ENCODE assay signal across 21 cellular contexts in genomic region chr16:77571463-77571862, GRCh38.
DNase-seq lines count a peak whose midpoint lies in the region; ATAC-seq, FAIRE-seq and TF ChIP-seq lines count a peak whose summit lies in the region.
"Had no signal": no experiment of that assay in that cellular context is flagged by ENCODE, and none has a peak within 500 bp of the region (broad histone marks: within the 10 kb centered on the region; RNA-seq: fewer than 3 reads in every experiment).

No MANE protein-coding gene starts in this region.

- H3F3A ChIP-seq in neural cell (ENCODE audit: insufficient read depth, low read length, poor library complexity, severe bottlenecking) (no peaks in the 10 kb centered on the region), neural progenitor cell (ENCODE audit: low read depth) (no peaks in the 10 kb centered on the region)

- H2AFZ ChIP-seq in HepG2 (ENCODE audit: low read length) (no peak overlapping the region), neural cell (ENCODE audit: low read depth, low read length) (no peak overlapping the region), neural progenitor cell (replicated peaks) (no peak overlapping the region)

- no peaks in the 10 kb centered on the region for H3K9me3 Mint-ChIP-seq in neural progenitor cell
- H3K9me3 Mint-ChIP-seq: CD4-positive, alpha-beta memory T cell had no signal

- H3K4me3 ChIP-seq in HepG2 (replicated peaks in 1 of 3; ENCODE audit: insufficient read depth in 1 of 3, low read depth in 2 of 3, low read length in 3 of 3) (no peak overlapping the region), right lobe of liver (no peak overlapping the region), neural cell (ENCODE audit: low read length) (no peak overlapping the region), neural progenitor cell (no peak overlapping the region)
- H3K4me3 ChIP-seq: BLaER1 had no signal

- TF ChIP-seq POLR2A in HepG2 (IDR thresholded peaks at IDR 0.05; ENCODE audit: insufficient read depth in 1 of 2, low read depth in 2 of 2, low read length in 2 of 2) = no peak
- TF ChIP-seq POLR2A in right lobe of liver (IDR thresholded peaks at IDR 0.05) = no peak

- no peaks in the 10 kb centered on the region for H4K20me1 ChIP-seq in HepG2 (ENCODE audit: insufficient read depth, low read length)
- no peaks in the 10 kb centered on the region for H4K20me1 ChIP-seq in neural cell (ENCODE audit: insufficient read depth)
- H4K20me1 ChIP-seq in neural progenitor cell (ENCODE audit: low read depth) = no peaks in the 10 kb centered on the region
- H4K20me1 ChIP-seq: BLaER1 had no signal

- H3K27ac ChIP-seq in HepG2 (ENCODE audit: extremely low read length, insufficient read depth, low read length) (no peak overlapping the region), right lobe of liver (no peak overlapping the region), neural cell (ENCODE audit: low read length) (no peak overlapping the region), neural progenitor cell (no peak overlapping the region)
- H3K27ac ChIP-seq: 22Rv1, BLaER1 had no signal

- no peaks in the 10 kb centered on the region for H3K9me2 ChIP-seq in neural cell (ENCODE audit: insufficient read depth, low read length)

- intact Hi-C loops in HepG2 (cut with micrococcal nuclease; ENCODE audit: unreplicated experiment) (no loop called here), right lobe of liver (cut with DNase I) (no loop called here)

- POLR2A ChIA-PET in HepG2 (lab: Yijun Ruan, JAX) = no interaction called here

- 2% methylated on average over 2 of the region's 2 CpGs for WGBS in HepG2 (ENCODE audit: low lambda C conversion rate)
- WGBS in right lobe of liver (ENCODE audit: insufficient coverage, low coverage, low lambda C conversion rate, missing lambda C conversion rate) = 43% methylated on average over 2 of the region's 2 CpGs

- H3K27me3 ChIP-seq in HepG2 (ENCODE audit: control insufficient read depth in 1 of 2, insufficient read depth in 2 of 2, low read length in 2 of 2) = peaks cover 0 to 3% of the 10 kb centered on the region in 2 experiments; a peak in 1 of 5 replicates
- H3K27me3 ChIP-seq in right lobe of liver = no peaks in the 10 kb centered on the region
- no peaks in the 10 kb centered on the region for H3K27me3 ChIP-seq in neural cell (ENCODE audit: insufficient read depth, low read depth, low read length)
- H3K27me3 ChIP-seq in neural progenitor cell = no peaks in the 10 kb centered on the region
- H3K27me3 ChIP-seq: BE2C, BLaER1 had no signal

- H3K36me3 ChIP-seq in HepG2 (replicated peaks in 1 of 2; ENCODE audit: control insufficient read depth in 1 of 2, insufficient read depth in 2 of 2, low read length in 2 of 2) = no peaks in the 10 kb centered on the region
- H3K36me3 ChIP-seq in right lobe of liver = no peaks in the 10 kb centered on the region
- no peaks in the 10 kb centered on the region for H3K36me3 ChIP-seq in neural cell (ENCODE audit: insufficient read depth, low read length)
- H3K36me3 ChIP-seq in neural progenitor cell = no peaks in the 10 kb centered on the region
- H3K36me3 ChIP-seq: BE2C, BLaER1 had no signal

- H3K4me1 ChIP-seq in HepG2 (ENCODE audit: insufficient read depth, low read length) (no peaks in the 10 kb centered on the region), right lobe of liver (no peaks in the 10 kb centered on the region), neural progenitor cell (no peaks in the 10 kb centered on the region)
- H3K4me1 ChIP-seq: BE2C, Caco-2 had no signal

- no peak for TF ChIP-seq EP300 in HepG2 (IDR thresholded peaks at IDR 0.05; ENCODE audit: low read depth in 2 of 2, low read length in 2 of 2)
- TF ChIP-seq EP300 in HepG2 (CRISPR knock-in tag; IDR thresholded peaks at IDR 0.05; ENCODE audit: borderline replicate concordance) = no peak
- no peak for TF ChIP-seq EP300 in neural cell (conservative IDR thresholded peaks at IDR 0.05; ENCODE audit: poor library complexity, severe bottlenecking)

- BruUV-seq in HepG2 (replicated peaks; lab: Mats Ljungman, UMichigan) = no TSS peak

- no peak overlapping the region for H3K27ac Mint-ChIP-seq in neural progenitor cell
- H3K27ac Mint-ChIP-seq: CD14-positive monocyte; CD4-positive, alpha-beta memory T cell; CD4-positive, CD25-positive, alpha-beta regulatory T cell had no signal

- DNase-seq in HepG2 (ENCODE audit: low spot score) (no peak), right lobe of liver (no peak), neural progenitor cell (ENCODE audit: low spot score) (no peak)
- DNase-seq: ACHN; BE2C; C1 segment of cervical spinal cord; Caco-2; Calu3; CD4-positive, alpha-beta memory T cell; CD4-positive, CD25-positive, alpha-beta regulatory T cell; DMS79 treated with DMSO at 0.1 percent for 48 hours; GF-D8 had no signal

- in situ Hi-C loops in HepG2 (cut with HindIII; ENCODE audit: extremely low pct_ligation_motif_present, low pct_unique_long_range_greater_than_20kb) = no loop called here

- H3K79me2 ChIP-seq in HepG2 (ENCODE audit: insufficient read depth, low read length) (no peaks in the 10 kb centered on the region), neural cell (replicated peaks; ENCODE audit: insufficient read depth, low read length) (no peaks in the 10 kb centered on the region), neural progenitor cell (ENCODE audit: low read depth) (no peaks in the 10 kb centered on the region)

- peaks cover 2% of the 10 kb centered on the region for H3K27me3 Mint-ChIP-seq in neural progenitor cell (ENCODE audit: insufficient read depth, low read depth)

- FAIRE-seq in HepG2 (lab: Jason Lieb, UNC) = no peak
- FAIRE-seq: D721Med, G401.6, GM12891, GM19239 had no signal

- H3K36me3 Mint-ChIP-seq in neural progenitor cell = no peaks in the 10 kb centered on the region
- H3K36me3 Mint-ChIP-seq: CD14-positive monocyte; CD4-positive, alpha-beta memory T cell; CD4-positive, CD25-positive, alpha-beta regulatory T cell had no signal

- TF ChIP-seq RAD21 in HepG2 (CRISPR knock-in tag; IDR thresholded peaks at IDR 0.05) (no peak), neural cell (conservative IDR thresholded peaks at IDR 0.05) (no peak)

- H3K4me2 ChIP-seq in HepG2 (ENCODE audit: low read depth, low read length) = no peak overlapping the region
- no peak overlapping the region for H3K4me2 ChIP-seq in neural cell (ENCODE audit: low read length)
- no peak overlapping the region for H3K4me2 ChIP-seq in neural progenitor cell
- H3K4me2 ChIP-seq: BLaER1 had no signal

- no peak overlapping the region for H3K9ac ChIP-seq in HepG2 (ENCODE audit: insufficient read depth, low read depth, low read length)
- no peak overlapping the region for H3K9ac ChIP-seq in neural cell (ENCODE audit: low read length)
- H3K9ac ChIP-seq in neural progenitor cell = no peak overlapping the region
- H3K9ac ChIP-seq: BLaER1 had no signal

- ATAC-seq in HepG2 (no peak), right lobe of liver (no peak), GM19452 (IDR thresholded peaks at IDR 0.05; ENCODE audit: unreplicated experiment) (no peak)

- no peaks in the 10 kb centered on the region for H3K4me1 Mint-ChIP-seq in neural progenitor cell
- H3K4me1 Mint-ChIP-seq: CD14-positive monocyte; CD4-positive, alpha-beta memory T cell; CD4-positive, CD25-positive, alpha-beta regulatory T cell had no signal

- H3K9me3 ChIP-seq in HepG2 (ENCODE audit: low read length) (no peaks in the 10 kb centered on the region), right lobe of liver (no peaks in the 10 kb centered on the region), neural cell (ENCODE audit: low read length) (no peaks in the 10 kb centered on the region), neural progenitor cell (ENCODE audit: low read depth) (no peaks in the 10 kb centered on the region)
- H3K9me3 ChIP-seq: BE2C, BLaER1, Caco-2 had no signal

- CTCF ChIA-PET in HepG2 (lab: Yijun Ruan, JAX; ENCODE audit: low intra/inter-chr PET ratio, low total read pairs) = no interaction called here

- TF ChIP-seq CTCF in HepG2 (CRISPR knock-in tag; IDR thresholded peaks at IDR 0.05) (no peak), right lobe of liver (IDR thresholded peaks at IDR 0.05) (no peak), neural cell (IDR thresholded peaks at IDR 0.05; ENCODE audit: poor library complexity, severe bottlenecking) (no peak), neural progenitor cell (IDR thresholded peaks at IDR 0.05) (no peak)

- no peak overlapping the region for H3K4me3 Mint-ChIP-seq in neural progenitor cell
- H3K4me3 Mint-ChIP-seq: CD14-positive monocyte; CD4-positive, alpha-beta memory T cell; CD4-positive, CD25-positive, alpha-beta regulatory T cell had no signal

TF ChIP-seq in HepG2, 621 proteins besides CTCF, POLR2A, EP300 and RAD21 (continues in another document):
- no peak for TF ChIP-seq USF2 (IDR thresholded peaks at IDR 0.05; ENCODE audit: low read depth, low read length)
- TF ChIP-seq USF2 (CRISPR knock-in tag; IDR thresholded peaks at IDR 0.05; ENCODE audit: borderline replicate concordance) = no peak

TF ChIP-seq in neural cell, 6 proteins besides CTCF, POLR2A, EP300 and RAD21 (continues in another document):
- TF ChIP-seq POLR2AphosphoS5 (IDR thresholded peaks at IDR 0.05) (no peak), TAF1 (IDR thresholded peaks at IDR 0.05; ENCODE audit: low read depth) (no peak), EZH2 (IDR thresholded peaks at IDR 0.05; ENCODE audit: borderline replicate concordance, insufficient read depth, low read length, poor library complexity, severe bottlenecking) (no peak), REST (IDR thresholded peaks at IDR 0.05; ENCODE audit: borderline replicate concordance) (peak; percentile 12), SMC3 (conservative IDR thresholded peaks at IDR 0.05; ENCODE audit: poor library complexity) (no peak)
